ENCODE assay signal across 8 cellular contexts in the genomic region with DNA sequence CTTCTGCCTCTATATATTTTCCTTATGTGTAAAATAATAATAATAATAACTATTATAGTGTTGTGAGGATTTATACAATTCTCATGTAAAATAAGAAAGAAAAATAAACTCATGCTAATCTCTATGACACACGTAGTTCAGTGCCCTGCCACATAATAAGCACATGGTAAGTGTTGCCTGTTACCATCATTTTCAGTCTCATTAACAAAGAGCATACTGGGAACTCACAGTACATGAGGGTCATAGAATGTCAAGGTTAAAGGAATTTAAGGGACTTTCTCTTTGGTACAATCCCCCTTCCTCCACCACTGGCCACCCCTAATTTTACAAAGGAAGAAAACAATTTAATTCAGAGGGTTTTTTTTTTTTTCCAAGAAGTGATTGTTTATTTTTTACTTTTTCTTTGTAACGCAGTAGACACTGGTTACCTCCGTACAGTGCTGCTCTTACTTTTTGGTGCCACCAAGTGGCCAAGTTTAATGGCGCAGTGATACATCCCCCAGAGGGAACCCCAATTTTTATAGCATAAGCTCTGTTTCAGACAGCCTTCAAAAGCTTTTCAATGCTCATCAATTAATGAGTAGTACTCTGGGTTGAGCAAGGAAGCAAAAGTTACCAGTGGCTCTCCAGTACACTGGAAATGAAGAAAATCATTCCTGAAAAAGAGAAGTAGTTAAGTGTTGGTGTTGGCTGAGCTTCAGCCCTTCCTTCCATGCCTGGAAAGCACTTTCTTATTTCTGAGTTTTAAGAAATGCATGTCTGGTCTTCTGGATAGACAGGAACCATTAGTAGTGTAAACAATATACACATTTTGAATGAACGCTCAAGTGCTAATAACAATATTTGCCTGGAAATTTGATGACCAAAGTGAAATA.
DNase-seq lines count a peak whose midpoint lies in the region; ATAC-seq and TF ChIP-seq lines count a peak whose summit lies in the region.

No MANE protein-coding gene starts in this region.

- peak; percentile 86 for TF ChIP-seq CTCF in astrocyte of the spinal cord (IDR thresholded peaks at IDR 0.05; ENCODE audit: low read depth, low read length)

- no peak overlapping the region for H3K4me3 ChIP-seq in astrocyte of the spinal cord (ENCODE audit: low read depth, low read length)

- in situ Hi-C loops in astrocyte of the spinal cord (cut with HindIII; ENCODE audit: low sequenced_read_pairs): no loop called here

- ATAC-seq in GM21360 (IDR thresholded peaks at IDR 0.05; ENCODE audit: unreplicated experiment) (peak; percentile 94), HG03575 (IDR thresholded peaks at IDR 0.05; ENCODE audit: extremely low read depth, insufficient number of reproducible peaks, low FRiP score, unreplicated experiment) (peak; percentile 92)

- DNase-seq in DMS53 treated with DMSO at 0.1 percent for 48 hours (lab: John Stamatoyannopoulos, UW; ENCODE audit: unreplicated experiment): peak; percentile 1
- peak in 4 of 5 donors; percentile 9 to 80 (median 26) for DNase-seq in T-helper 1 cell
- DNase-seq in astrocyte of the spinal cord (ENCODE audit: low read depth, low spot score): peak; percentile 70
- DNase-seq in kidney glomerular epithelial cell (lab: John Stamatoyannopoulos, UW): peak; percentile 35
- peak; percentile 31 to 53 (median 51) for DNase-seq in stimulated activated CD4-positive, alpha-beta T cell treated with anti-CD3 and anti-CD28 coated beads, TNF-alpha, amount 100 ng/mL, for 24 hours (ENCODE audit: low read depth in 3 of 3)
- no peak for DNase-seq in NCI-H1694 treated with DMSO at 0.1 percent for 48 hours (lab: John Stamatoyannopoulos, UW)
